Comparison of ENCODE assay signal across 18 cellular contexts in genomic region chr18:43606800-43607199, GRCh38.
DNase-seq lines count a peak whose midpoint lies in the region; ATAC-seq lines count a peak whose summit lies in the region.
"Had no signal": no experiment of that assay in that cellular context is flagged by ENCODE, and none has a peak within 500 bp of the region (broad histone marks: within the 10 kb centered on the region; RNA-seq: fewer than 3 reads in every experiment).

No MANE protein-coding gene starts in this region.

- H3K4me2 ChIP-seq in neuronal stem cell (ENCODE audit: insufficient read depth, low read length, poor library complexity, severe bottlenecking) (no peak overlapping the region), mesenchymal stem cell (ENCODE audit: low read length, poor library complexity, severe bottlenecking) (no peak overlapping the region)
- H3K4me2 ChIP-seq: PC-9 had no signal

- peak overlapping the region; percentile 25 for H3K18ac ChIP-seq in neuronal stem cell (ENCODE audit: low read length)
- H3K18ac ChIP-seq in mesenchymal stem cell (ENCODE audit: low read depth in 1 of 2, low read length in 2 of 2), result no peak overlapping the region

- H3K4ac ChIP-seq in neuronal stem cell (ENCODE audit: low read length) (no peak overlapping the region), mesenchymal stem cell (ENCODE audit: low read depth in 1 of 2, low read length in 2 of 2) (no peak overlapping the region)

- H2AFZ ChIP-seq in neuronal stem cell (ENCODE audit: low read length) (no peak overlapping the region), mesenchymal stem cell (ENCODE audit: low read depth, low read length) (no peak overlapping the region)
- H2AFZ ChIP-seq: PC-9 had no signal

- H2BK5ac ChIP-seq in neuronal stem cell (ENCODE audit: low read length), result no peak overlapping the region
- H2BK5ac ChIP-seq in mesenchymal stem cell (ENCODE audit: low read depth, low read length, poor library complexity, severe bottlenecking), result no peak overlapping the region

- DNase-seq in NCI-H748 (lab: John Stamatoyannopoulos, UW; ENCODE audit: unreplicated experiment), result peak; percentile 33
- DNase-seq in NCI-H748 treated with DMSO at 0.1 percent for 48 hours (lab: John Stamatoyannopoulos, UW), result no peak
- peak; percentile 90 for DNase-seq in NCI-H1694 (lab: John Stamatoyannopoulos, UW)
- peak; percentile 42 for DNase-seq in NCI-H774 (lab: John Stamatoyannopoulos, UW)
- no peak for DNase-seq in neuronal stem cell (ENCODE audit: low spot score)
- DNase-seq in mesenchymal stem cell, result no peak
- DNase-seq: COR-L47, IMR-90, Karpas-422, MM.1S, NCI-H1092 treated with DMSO at 0.1 percent for 48 hours, NCI-H524 treated with DMSO at 0.1 percent for 48 hours, PC-9, T-helper 2 cell had no signal

- H4K8ac ChIP-seq in neuronal stem cell (ENCODE audit: low read depth, low read length) (no peak overlapping the region), mesenchymal stem cell (ENCODE audit: low read length) (no peak overlapping the region)

- H3K36me3 ChIP-seq in neuronal stem cell (replicated peaks in 1 of 2; ENCODE audit: control insufficient read depth in 2 of 2, insufficient read depth in 2 of 2, low read length in 2 of 2) (no peaks in the 10 kb centered on the region), mesenchymal stem cell (ENCODE audit: control insufficient read depth in 1 of 2, insufficient read depth in 2 of 2, low read depth in 1 of 2, low read length in 2 of 2) (no peaks in the 10 kb centered on the region)
- H3K36me3 ChIP-seq: HAP-1 had no signal

- peaks cover 0 to 2% of the 10 kb centered on the region in 2 donors for H3K9me3 ChIP-seq in neuronal stem cell (replicated peaks in 1 of 2; ENCODE audit: control insufficient read depth in 2 of 2, insufficient read depth in 1 of 2, low read depth in 1 of 2, low read length in 2 of 2)
- peaks cover 28% of the 10 kb centered on the region for H3K9me3 ChIP-seq in mesenchymal stem cell (ENCODE audit: control insufficient read depth, low read length)
- H3K9me3 ChIP-seq: HAP-1 had no signal

- H2AK5ac ChIP-seq in neuronal stem cell (ENCODE audit: low read depth, low read length) (no peak overlapping the region), mesenchymal stem cell (ENCODE audit: low read length, severe bottlenecking) (no peak overlapping the region)

- no peak overlapping the region for H3K27ac ChIP-seq in neuronal stem cell (replicated peaks; ENCODE audit: low read length)
- no peak overlapping the region for H3K27ac ChIP-seq in mesenchymal stem cell (ENCODE audit: low read length, poor library complexity, severe bottlenecking)
- H3K27ac ChIP-seq: C4-2B, PC-9 had no signal

- H3K4me1 ChIP-seq in neuronal stem cell (ENCODE audit: control insufficient read depth in 2 of 2, insufficient read depth in 1 of 2, low read depth in 1 of 2, low read length in 2 of 2), result no peaks in the 10 kb centered on the region
- no peaks in the 10 kb centered on the region for H3K4me1 ChIP-seq in mesenchymal stem cell (ENCODE audit: control insufficient read depth, insufficient read depth, low read depth, low read length)
- H3K4me1 ChIP-seq: HAP-1 had no signal

- H4K91ac ChIP-seq in neuronal stem cell (ENCODE audit: low read depth, low read length, poor library complexity) (no peak overlapping the region), mesenchymal stem cell (ENCODE audit: low read length) (no peak overlapping the region)

- ATAC-seq in GM18909 (IDR thresholded peaks at IDR 0.05; ENCODE audit: poor library complexity, unreplicated experiment) (no peak), GM18502 (IDR thresholded peaks at IDR 0.05; ENCODE audit: poor library complexity, unreplicated experiment) (no peak)

- no peak overlapping the region for H2BK12ac ChIP-seq in neuronal stem cell (ENCODE audit: low read length)
- no peak overlapping the region for H2BK12ac ChIP-seq in mesenchymal stem cell (ENCODE audit: low read length in 2 of 2)

- H3K27me3 ChIP-seq in neuronal stem cell (ENCODE audit: control insufficient read depth in 3 of 3, insufficient read depth in 3 of 3, low read depth in 1 of 3, low read length in 3 of 3) (peaks cover 0 to 13% (median 0%) of the 10 kb centered on the region in 3 experiments), mesenchymal stem cell (ENCODE audit: control insufficient read depth in 1 of 2, insufficient read depth in 1 of 2, low read length in 2 of 2) (no peaks in the 10 kb centered on the region)

- no peak overlapping the region for H2BK15ac ChIP-seq in neuronal stem cell (ENCODE audit: low read length)
- no peak overlapping the region for H2BK15ac ChIP-seq in mesenchymal stem cell (ENCODE audit: low read depth, poor library complexity, severe bottlenecking)

- whole genome bisulfite sequencing in neuronal stem cell (ENCODE audit: extremely low coverage in 2 of 2, insufficient read length in 2 of 2, insufficient replicate concordance in 1 of 2), 2 donors, result no CpG with 5 or more reads among the region's 5 CpGs
- 75% methylated on average over 4 of the region's 5 CpGs for WGBS in mesenchymal stem cell

- H3K14ac ChIP-seq in neuronal stem cell (ENCODE audit: low read length) (no peak overlapping the region), mesenchymal stem cell (ENCODE audit: low read length in 2 of 2) (peak overlapping the region in 1 of 2 experiments; percentile 94)

- H2BK120ac ChIP-seq in neuronal stem cell (ENCODE audit: low read depth, low read length) (no peak overlapping the region), mesenchymal stem cell (ENCODE audit: low read depth, low read length) (no peak overlapping the region)

- H3K4me3 ChIP-seq in neuronal stem cell (ENCODE audit: low read length in 2 of 2), result peak overlapping the region in 1 of 2 donors; percentile 47
- H3K4me3 ChIP-seq in mesenchymal stem cell (ENCODE audit: insufficient read depth in 1 of 2, low read depth in 1 of 2, low read length in 2 of 2), result no peak overlapping the region
- H3K4me3 ChIP-seq: HAP-1, PC-9 had no signal

- H3K9ac ChIP-seq in neuronal stem cell (ENCODE audit: low read depth, low read length, poor library complexity), result no peak overlapping the region
- H3K9ac ChIP-seq in mesenchymal stem cell (ENCODE audit: low read length), result no peak overlapping the region

- H3K79me1 ChIP-seq in neuronal stem cell (ENCODE audit: low read depth, low read length) (no peaks in the 10 kb centered on the region), mesenchymal stem cell (replicated peaks; ENCODE audit: low read length, poor library complexity, severe bottlenecking) (no peaks in the 10 kb centered on the region)

- no peak overlapping the region for H3K23ac ChIP-seq in neuronal stem cell (ENCODE audit: low read depth, low read length, poor library complexity)
- H3K23ac ChIP-seq in mesenchymal stem cell (ENCODE audit: low read length in 2 of 2), result no peak overlapping the region

Comparison
In these comparisons a context has a peak if more than half of its experiments do, and no peak if none do; other contexts are left out.
1. DNase-seq: peak in NCI-H748 (single experiment), NCI-H1694 (single experiment) and NCI-H774 (single experiment); none in NCI-H748 treated with DMSO at 0.1 percent for 48 hours (single experiment), neuronal stem cell (single experiment) and mesenchymal stem cell (single experiment).